In the genomic region with DNA sequence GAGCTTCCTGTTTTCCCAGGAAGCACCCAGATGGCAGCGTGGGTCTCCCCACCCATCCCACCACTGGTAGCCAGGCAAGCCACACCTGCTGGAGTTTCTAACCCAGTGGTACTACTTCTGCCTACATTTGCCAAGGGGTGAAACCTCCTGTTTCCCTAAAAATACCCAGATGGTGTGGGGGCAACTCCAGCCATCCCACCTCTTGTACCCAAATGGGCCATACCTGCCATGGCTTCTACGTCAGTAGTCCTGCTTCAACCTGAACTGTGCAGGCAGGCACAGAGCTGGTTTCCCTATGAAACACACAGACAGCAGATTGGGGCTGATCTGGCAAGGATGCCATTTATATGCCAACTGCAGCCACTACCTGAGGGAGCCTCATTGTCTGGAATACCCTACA, we compare ENCODE assay signal across 10 cellular contexts.
"Had no signal": no experiment of that assay in that cellular context is flagged by ENCODE, and none has a peak within 500 bp of the region (broad histone marks: within the 10 kb centered on the region; RNA-seq: fewer than 3 reads in every experiment).

No MANE protein-coding gene starts in this region.

- H3K4me3 ChIP-seq: GM23248, GM23338, HAP-1 had no signal

- H3K4me1 Mint-ChIP-seq: GM23338, H9 had no signal

- H3K4me3 Mint-ChIP-seq: GM23338, H9, HFFc6 had no signal

- DNase-seq: GM23248, GOT3, H7, H9, HCEC 1CT, HFFc6 had no signal

- H3K4me1 ChIP-seq: HAP-1 had no signal

- ATAC-seq: GM23338, HCT116 had no signal

- FAIRE-seq: H1 had no signal

- H3K27ac ChIP-seq: GM23248 had no signal

- H3K9me3 Mint-ChIP-seq: GM23338, HFFc6 had no signal

- H3K36me3 ChIP-seq: HAP-1 had no signal

- H3K9me3 ChIP-seq: HAP-1 had no signal

- H3K4me2 ChIP-seq: GM23338 had no signal

- H3K27ac Mint-ChIP-seq: GM23338, H9, HFFc6 had no signal

- H2AFZ ChIP-seq: GM23248, GM23338 had no signal

- H3K9ac ChIP-seq: GM23248 had no signal
